23 cellular contexts compared by ENCODE assay signal in the genomic region with DNA sequence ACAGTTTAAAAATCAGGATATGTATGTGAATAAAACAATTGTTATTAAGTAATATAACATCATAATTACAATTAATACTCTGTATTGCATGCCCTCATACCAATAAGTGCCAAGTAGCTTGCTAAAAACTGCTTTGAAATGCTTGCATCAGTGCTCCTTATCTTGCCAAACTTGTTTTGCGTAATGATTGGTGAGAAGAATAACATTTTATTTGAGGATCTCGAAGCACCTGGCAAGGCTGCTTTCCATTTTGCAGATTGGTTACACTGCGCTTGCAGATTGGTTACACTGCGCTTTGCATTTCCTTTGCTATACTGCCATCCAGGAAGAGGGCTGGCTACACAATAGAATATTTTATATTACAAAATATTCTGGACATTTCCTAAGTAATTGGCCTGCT. TPM values are rescaled to one million over a fixed set of nuclear protein-coding genes. Genes with fewer than 3 reads are reported as not detected.
DNase-seq lines count a peak whose midpoint lies in the region; ATAC-seq and TF ChIP-seq lines count a peak whose summit lies in the region.
"Had no signal": no experiment of that assay in that cellular context is flagged by ENCODE, and none has a peak within 500 bp of the region (broad histone marks: within the 10 kb centered on the region; RNA-seq: fewer than 3 reads in every experiment).

No MANE protein-coding gene starts in this region.

- ATAC-seq in Right ventricle myocardium superior (ENCODE audit: poor library complexity) (no peak), left lobe of liver (peak; percentile 13)
- ATAC-seq: left colon had no signal

- no peak overlapping the region for H3K27ac Mint-ChIP-seq in CD4-positive, alpha-beta memory T cell
- H3K27ac Mint-ChIP-seq in endodermal cell = no peak overlapping the region
- H3K27ac Mint-ChIP-seq: activated B cell treated with CpG ODN at 0.5 μM for 24 hours; activated naive CD8-positive, alpha-beta T cell treated with anti-CD3 and anti-CD28 coated beads for 36 hours; activated T-helper 1 cell treated with anti-CD3 and anti-CD28 coated beads, Interleukin-12 subunit alpha, Interleukin-12 subunit beta, Interleukin-2, Interleukin-4 antibody, amounts not matched to agents 30 ng/mL and 10 ng/mL and 1 ng/mL, durations not matched to agents 14 hours and 24 hours and 36 hours; CD8-positive, alpha-beta memory T cell had no signal

- H3K36me3 Mint-ChIP-seq in CD4-positive, alpha-beta memory T cell = no peaks in the 10 kb centered on the region
- H3K36me3 Mint-ChIP-seq in endodermal cell (ENCODE audit: low read depth) = peaks cover under 1% of the 10 kb centered on the region
- H3K36me3 Mint-ChIP-seq: activated naive CD8-positive, alpha-beta T cell treated with anti-CD3 and anti-CD28 coated beads for 36 hours; CD8-positive, alpha-beta memory T cell had no signal

- no peaks in the 10 kb centered on the region for H3K27me3 ChIP-seq in left ventricle myocardium inferior (ENCODE audit: low read depth)
- H3K27me3 ChIP-seq in CD4-positive, alpha-beta memory T cell (ENCODE audit: insufficient read depth, low read length) = no peaks in the 10 kb centered on the region
- no peaks in the 10 kb centered on the region for H3K27me3 ChIP-seq in endodermal cell (ENCODE audit: control insufficient read depth, insufficient read depth, low read length, poor library complexity, severe bottlenecking)
- H3K27me3 ChIP-seq: right atrium auricular region, upper lobe of left lung had no signal

- no peak overlapping the region for H3K4me3 Mint-ChIP-seq in CD4-positive, alpha-beta memory T cell
- no peak overlapping the region for H3K4me3 Mint-ChIP-seq in endodermal cell
- H3K4me3 Mint-ChIP-seq: activated B cell treated with CpG ODN at 0.5 μM for 24 hours; activated naive CD8-positive, alpha-beta T cell treated with anti-CD3 and anti-CD28 coated beads for 36 hours; activated T-helper 1 cell treated with anti-CD3 and anti-CD28 coated beads, Interleukin-12 subunit alpha, Interleukin-12 subunit beta, Interleukin-2, Interleukin-4 antibody, amounts not matched to agents 30 ng/mL and 10 ng/mL and 1 ng/mL, durations not matched to agents 14 hours and 24 hours and 36 hours; CD8-positive, alpha-beta memory T cell had no signal

- peaks cover 4% of the 10 kb centered on the region for H3K9me3 ChIP-seq in left ventricle myocardium inferior (replicated peaks)
- no peaks in the 10 kb centered on the region for H3K9me3 ChIP-seq in CD4-positive, alpha-beta memory T cell (ENCODE audit: control insufficient read depth in 1 of 2, low read length in 2 of 2)
- peaks cover 4% of the 10 kb centered on the region for H3K9me3 ChIP-seq in endodermal cell (ENCODE audit: control insufficient read depth, low read length)
- H3K9me3 ChIP-seq: right atrium auricular region had no signal

- H3K9ac ChIP-seq in endodermal cell (ENCODE audit: extremely low read depth, low read length, poor library complexity, severe bottlenecking) = no peak overlapping the region

- H3K27ac ChIP-seq in left ventricle myocardium inferior (replicated peaks) = peak overlapping the region; percentile 85
- H3K27ac ChIP-seq in CD4-positive, alpha-beta memory T cell (ENCODE audit: low read depth, low read length) = no peak overlapping the region
- H3K27ac ChIP-seq in endodermal cell (ENCODE audit: low read depth, low read length) = no peak overlapping the region

- H3K4me1 ChIP-seq in left ventricle myocardium inferior (peaks cover 14% of the 10 kb centered on the region), endodermal cell (ENCODE audit: control insufficient read depth, insufficient read depth, low read length) (no peaks in the 10 kb centered on the region)
- H3K4me1 ChIP-seq in CD4-positive, alpha-beta memory T cell (ENCODE audit: insufficient read depth, low read length) = peaks cover 6% of the 10 kb centered on the region

- TF ChIP-seq CTCF in left ventricle myocardium inferior (IDR thresholded peaks at IDR 0.05; ENCODE audit: borderline replicate concordance) (no peak), endodermal cell (conservative IDR thresholded peaks at IDR 0.05) (no peak)

- WGBS in endodermal cell (ENCODE audit: insufficient coverage in 1 of 2, insufficient read length in 1 of 2), 2 experiments = 94% methylated on average over 4 of the region's 4 CpGs

- CTCF ChIA-PET in CD4-positive, alpha-beta memory T cell (lab: Charles Lee; ENCODE audit: partially characterized antibody) = no interaction called here

- H3K9me3 Mint-ChIP-seq in CD4-positive, alpha-beta memory T cell = peaks cover 4 to 23% (median 16%) of the 10 kb centered on the region in 8 donors
- peaks cover 9% of the 10 kb centered on the region for H3K9me3 Mint-ChIP-seq in endodermal cell

- peaks cover 2 to 20% (median 11%) of the 10 kb centered on the region in 4 donors for H3K4me1 Mint-ChIP-seq in CD4-positive, alpha-beta memory T cell
- peaks cover 15% of the 10 kb centered on the region for H3K4me1 Mint-ChIP-seq in endodermal cell

- no peak overlapping the region for H3K4me3 ChIP-seq in left ventricle myocardium inferior
- H3K4me3 ChIP-seq in CD4-positive, alpha-beta memory T cell (ENCODE audit: low read length in 2 of 2) = no peak overlapping the region
- no peak overlapping the region for H3K4me3 ChIP-seq in endodermal cell (ENCODE audit: low read length)
- H3K4me3 ChIP-seq: right atrium auricular region, upper lobe of left lung had no signal

- H3K36me3 ChIP-seq in left ventricle myocardium inferior (no peaks in the 10 kb centered on the region), endodermal cell (ENCODE audit: control insufficient read depth, insufficient read depth, low read length) (no peaks in the 10 kb centered on the region)
- H3K36me3 ChIP-seq in CD4-positive, alpha-beta memory T cell (ENCODE audit: insufficient read depth, low read length) = no peaks in the 10 kb centered on the region
- H3K36me3 ChIP-seq: right atrium auricular region, upper lobe of left lung had no signal

- intact Hi-C loops in left ventricle myocardium inferior (cut with micrococcal nuclease) = no loop called here
- intact Hi-C loops in Right ventricle myocardium superior (cut with DNase I) = no loop called here
- intact Hi-C loops in CD4-positive, alpha-beta memory T cell (cut with micrococcal nuclease) = no loop called here

- POLR2A ChIA-PET in CD4-positive, alpha-beta memory T cell (lab: Charles Lee; ENCODE audit: partially characterized antibody) = no interaction called here

- peaks cover 9 to 12% of the 10 kb centered on the region in 2 donors for H3K27me3 Mint-ChIP-seq in CD4-positive, alpha-beta memory T cell
- no peaks in the 10 kb centered on the region for H3K27me3 Mint-ChIP-seq in endodermal cell (ENCODE audit: insufficient read depth)

- no peak for DNase-seq in left ventricle myocardium inferior
- DNase-seq in Right ventricle myocardium superior = no peak
- DNase-seq in NCI-H774 (lab: John Stamatoyannopoulos, UW) = peak; percentile 45
- DNase-seq in left lobe of liver (ENCODE audit: low spot score) = peak; percentile 54
- DNase-seq in CD4-positive, alpha-beta memory T cell = no peak
- no peak for DNase-seq in endodermal cell
- no peak for DNase-seq in SW480 (ENCODE audit: low spot score)
- no peak for DNase-seq in activated CD4-positive, CD25-positive, alpha-beta regulatory T cell (lab: John Stamatoyannopoulos, UW)
- DNase-seq: activated B cell treated with CpG ODN at 0.5 μM for 24 hours; activated naive CD8-positive, alpha-beta T cell treated with anti-CD3 and anti-CD28 coated beads for 36 hours; CD8-positive, alpha-beta memory T cell; EL; Karpas-422; left colon; NCI-H1105 treated with DMSO at 0.1 percent for 48 hours; NCI-H226; SHP77; stimulated activated naive CD4-positive, alpha-beta T cell treated with Interleukin-2 at 50 U/mL for 16 hours had no signal

RNA-seq across cellular contexts. Expression of gene PBX1, which starts 1.7 kb away (rescaled TPM):
- 73.2 TPM for total RNA-seq in left ventricle myocardium inferior
- total RNA-seq in Right ventricle myocardium superior = 69.1 TPM
- total RNA-seq in left lobe of liver = 9.5 TPM
- under 1 TPM; 0.53 to 0.70 TPM for total RNA-seq in CD4-positive, alpha-beta memory T cell
- polyA plus RNA-seq in CD4-positive, alpha-beta memory T cell = under 1 TPM in 1 of 2 donors, not detected in 1; 0.06 TPM
- 10 to 100 TPM; 59.9 to 79.2 TPM for total RNA-seq in endodermal cell
- polyA plus RNA-seq in endodermal cell (2013, experiment 1 of 2) = 99.5 TPM
- 96.0 TPM for polyA plus RNA-seq in endodermal cell (2013, experiment 2 of 2)
- total RNA-seq: activated B cell treated with CpG ODN at 0.5 μM for 24 hours; activated CD8-positive, alpha-beta memory T cell treated with anti-CD3 and anti-CD28 coated beads for 36 hours; activated T-helper 1 cell treated with anti-CD3 and anti-CD28 coated beads, Interleukin-12 subunit alpha, Interleukin-12 subunit beta, Interleukin-2, Interleukin-4 antibody, amounts not matched to agents 30 ng/mL and 10 ng/mL and 1 ng/mL, durations not matched to agents 14 hours and 24 hours and 36 hours; T-helper 1 cell treated with Interleukin-12 subunit alpha and Interleukin-12 subunit beta and Interleukin-4 antibody, amounts not matched to agents 30 ng/mL and 1 ng/mL, for 36 hours had no signal

Comparison
In these comparisons a context has a peak if more than half of its experiments do, and no peak if none do; other contexts are left out.
1. DNase-seq: peak in NCI-H774 (single experiment) and left lobe of liver (single experiment); none in left ventricle myocardium inferior (single experiment), Right ventricle myocardium superior (single experiment), CD4-positive, alpha-beta memory T cell (0 of 5), endodermal cell (single experiment), SW480 (single experiment) and activated CD4-positive, CD25-positive, alpha-beta regulatory T cell (0 of 4).